In the genomic region with DNA sequence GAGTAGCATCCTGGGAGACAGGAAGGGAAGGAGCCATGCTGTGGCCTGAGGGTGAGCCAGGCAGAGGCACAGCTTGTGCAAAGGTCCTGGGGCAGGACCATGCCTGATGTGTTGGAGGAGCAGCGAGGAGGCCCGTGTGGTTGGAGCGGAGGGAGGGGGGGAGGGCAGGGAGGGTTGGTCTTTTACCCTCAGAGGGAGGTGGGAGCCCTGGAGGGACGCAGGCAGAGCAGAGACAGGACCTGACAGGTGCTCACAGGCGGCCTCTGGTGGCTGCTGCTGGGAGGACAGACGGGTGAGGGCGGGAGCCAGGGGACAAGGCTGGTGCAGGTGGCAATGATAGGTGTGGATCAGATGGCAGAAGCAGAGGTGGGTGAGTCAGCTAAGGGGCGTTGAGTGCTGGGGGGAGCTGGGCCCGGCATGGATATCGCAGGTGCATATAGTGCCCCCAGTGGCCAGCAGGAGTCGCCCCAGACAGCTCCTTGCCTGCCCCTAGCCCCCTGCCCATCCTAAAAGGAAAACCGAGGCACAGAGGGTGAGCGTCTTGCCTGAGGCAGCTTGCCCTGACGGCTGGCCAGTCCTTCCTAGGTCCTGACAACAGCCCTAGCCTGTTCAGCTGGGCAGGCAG, we compare ENCODE assay signal across 8 cellular contexts. TPM values are rescaled to one million over a fixed set of nuclear protein-coding genes. Genes with fewer than 3 reads are reported as not detected.
DNase-seq lines count a peak whose midpoint lies in the region; ATAC-seq and TF ChIP-seq lines count a peak whose summit lies in the region.

No MANE protein-coding gene starts in this region.

- peaks cover 2 to 4% of the 10 kb centered on the region in 2 donors for H3K36me3 Mint-ChIP-seq in stimulated activated naive B cell treated with anti-CD40 and anti-IgM and Interleukin-4, amounts not matched to agents 10 μg/mL and 1 μg/mL and 100 μg/mL, for 72 hours

- TF ChIP-seq CTCF in colonic mucosa (IDR thresholded peaks at IDR 0.05) (peak; percentile 74), mucosa of descending colon (IDR thresholded peaks at IDR 0.05) (peak; percentile 65)

- peak; percentile 57 for DNase-seq in ELR (ENCODE audit: low read depth)
- peak; percentile 84 for DNase-seq in NAMALWA (ENCODE audit: low spot score)
- peak; percentile 70 to 82 for DNase-seq in activated CD4-positive, alpha-beta T cell treated with anti-CD3 and anti-CD28 coated beads for 4 hours
- DNase-seq in colonic mucosa = peak; percentile 88
- peak; percentile 68 to 86 (median 70) for DNase-seq in mucosa of descending colon
- DNase-seq in stimulated activated naive B cell treated with anti-CD40 and anti-IgM and Interleukin-4, amounts not matched to agents 10 μg/mL and 1 μg/mL and 100 μg/mL, for 72 hours = peak; percentile 47
- DNase-seq in NCI-H774 (lab: John Stamatoyannopoulos, UW) = no peak

- H3K9me3 Mint-ChIP-seq in stimulated activated naive B cell treated with anti-CD40 and anti-IgM and Interleukin-4, amounts not matched to agents 10 μg/mL and 1 μg/mL and 100 μg/mL, for 72 hours = no peaks in the 10 kb centered on the region

- H3K27me3 ChIP-seq in colonic mucosa = no peaks in the 10 kb centered on the region

- peak overlapping the region; percentile 67 for H3K27ac Mint-ChIP-seq in stimulated activated naive B cell treated with anti-CD40 and anti-IgM and Interleukin-4, amounts not matched to agents 10 μg/mL and 1 μg/mL and 100 μg/mL, for 72 hours

- peaks cover 5 to 6% of the 10 kb centered on the region in 2 donors for H3K27me3 Mint-ChIP-seq in stimulated activated naive B cell treated with anti-CD40 and anti-IgM and Interleukin-4, amounts not matched to agents 10 μg/mL and 1 μg/mL and 100 μg/mL, for 72 hours

- no peak overlapping the region for H3K27ac ChIP-seq in colonic mucosa

- H3K4me1 Mint-ChIP-seq in stimulated activated naive B cell treated with anti-CD40 and anti-IgM and Interleukin-4, amounts not matched to agents 10 μg/mL and 1 μg/mL and 100 μg/mL, for 72 hours = peaks cover 14 to 24% of the 10 kb centered on the region in 2 donors

- no peaks in the 10 kb centered on the region for H3K4me1 ChIP-seq in colonic mucosa
- H3K4me1 ChIP-seq in mucosa of descending colon (ENCODE audit: low read depth) = no peaks in the 10 kb centered on the region

- H3K9ac ChIP-seq in colonic mucosa (ENCODE audit: low read depth in 2 of 2, low read length in 2 of 2) = no peak overlapping the region

- intact Hi-C loops in colonic mucosa (cut with DNase I) (no loop called here), mucosa of descending colon (cut with DNase I, micrococcal nuclease) (no loop called here)

- H3K4me3 ChIP-seq in colonic mucosa (no peak overlapping the region), mucosa of descending colon (no peak overlapping the region)

- H3K36me3 ChIP-seq in colonic mucosa (peaks cover 4% of the 10 kb centered on the region), mucosa of descending colon (ENCODE audit: low read depth) (peaks cover 6% of the 10 kb centered on the region)

- no peak overlapping the region for H3K4me3 Mint-ChIP-seq in stimulated activated naive B cell treated with anti-CD40 and anti-IgM and Interleukin-4, amounts not matched to agents 10 μg/mL and 1 μg/mL and 100 μg/mL, for 72 hours

- peak; percentile 91 for ATAC-seq in mucosa of descending colon
- peak; percentile 80 to 81 for ATAC-seq in stimulated activated naive B cell treated with anti-CD40 and anti-IgM and Interleukin-4, amounts not matched to agents 10 μg/mL and 1 μg/mL and 100 μg/mL, for 72 hours (replicated peaks)
- no peak for ATAC-seq in GM18858 (IDR thresholded peaks at IDR 0.05; ENCODE audit: unreplicated experiment)

- H3K9me3 ChIP-seq in colonic mucosa (no peaks in the 10 kb centered on the region), mucosa of descending colon (no peaks in the 10 kb centered on the region)

RNA-seq across cellular contexts. Expression of gene GNA15, which starts 9.8 kb away (rescaled TPM):
- total RNA-seq in colonic mucosa (1 to 10 TPM; 1.6 to 6.6 TPM), mucosa of descending colon (1 to 10 TPM; 1.9 to 6.2 (median 4.3) TPM)

RNA-seq across cellular contexts. Expression of gene GNA11, which starts 31.9 kb away (rescaled TPM):
- 100 to 1,000 TPM; 197 to 215 TPM for total RNA-seq in colonic mucosa
- total RNA-seq in mucosa of descending colon = 100 to 1,000 TPM; 182 to 349 (median 234) TPM

RNA-seq across cellular contexts. Expression of gene S1PR4, which starts 52.6 kb away (rescaled TPM):
- total RNA-seq in colonic mucosa (1 to 10 TPM in 1 of 2 donors, under 1 TPM in 1; 0.96 to 1.1 TPM), mucosa of descending colon (1 to 10 TPM in 1 of 3 donors, under 1 TPM in 2; 0.38 to 2.5 (median 0.82) TPM)

RNA-seq across cellular contexts. Expression of gene NCLN, which starts 59.7 kb away (rescaled TPM):
- total RNA-seq in colonic mucosa = 100 to 1,000 TPM in 1 of 2 donors, 10 to 100 TPM in 1; 75.0 to 195 TPM
- total RNA-seq in mucosa of descending colon = 100 to 1,000 TPM in 1 of 3 donors, 10 to 100 TPM in 2; 52.6 to 103 (median 94.4) TPM
